In the genomic region with DNA sequence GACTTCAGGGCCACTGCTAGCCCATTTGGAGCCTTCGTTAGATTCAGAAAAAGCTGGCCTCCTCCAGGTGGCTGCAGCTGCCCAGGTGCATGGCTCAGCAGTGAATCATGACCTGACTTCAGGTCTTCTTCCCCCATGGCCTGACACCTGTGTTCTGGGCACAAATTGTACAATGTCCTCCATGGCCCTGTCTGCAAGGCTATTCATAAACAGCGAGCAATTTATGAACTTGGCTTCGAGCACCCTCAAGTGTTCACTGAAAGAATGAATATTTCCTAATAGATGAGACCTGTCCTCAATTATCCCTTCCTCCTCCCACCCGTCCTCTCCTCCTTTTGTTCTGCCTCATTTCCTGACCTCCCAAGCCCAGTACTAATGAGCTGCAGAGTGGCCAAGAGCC, we compare ENCODE assay signal across 12 cellular contexts.
DNase-seq lines count a peak whose midpoint lies in the region; ATAC-seq and TF ChIP-seq lines count a peak whose summit lies in the region.
"Had no signal": no experiment of that assay in that cellular context is flagged by ENCODE, and none has a peak within 500 bp of the region (broad histone marks: within the 10 kb centered on the region; RNA-seq: fewer than 3 reads in every experiment).

No MANE protein-coding gene starts in this region.

- TF ChIP-seq CTCF in GM12872 (IDR thresholded peaks at IDR 0.05; ENCODE audit: insufficient read depth, low read depth, low read length) (0 out of 3 replicates have a peak, but pooled peaks have one; percentile 13), OCI-LY1 (IDR thresholded peaks at IDR 0.05; ENCODE audit: low read length) (peak; percentile 49)

- no peak overlapping the region for H3K4me3 ChIP-seq in OCI-LY1 (ENCODE audit: low read depth, low read length, poor library complexity, severe bottlenecking)

- no peaks in the 10 kb centered on the region for H3K9me3 ChIP-seq in OCI-LY1 (ENCODE audit: low read length)

- peaks cover 14% of the 10 kb centered on the region for H3K27me3 ChIP-seq in OCI-LY1 (ENCODE audit: insufficient read depth, low read length)
- H3K27me3 ChIP-seq: spleen had no signal

- no peak for ATAC-seq in HG02973 (IDR thresholded peaks at IDR 0.05; ENCODE audit: unreplicated experiment)
- ATAC-seq in HG03025 (IDR thresholded peaks at IDR 0.05; ENCODE audit: low FRiP score, unreplicated experiment), result no peak
- ATAC-seq in HG03565 (IDR thresholded peaks at IDR 0.05; ENCODE audit: unreplicated experiment), result no peak
- no peak for ATAC-seq in HG02840 (IDR thresholded peaks at IDR 0.05; ENCODE audit: low FRiP score, unreplicated experiment)
- ATAC-seq: WTC11 had no signal

- H4K20me1 ChIP-seq in OCI-LY1 (ENCODE audit: insufficient read depth, low read length), result no peaks in the 10 kb centered on the region

- no peaks in the 10 kb centered on the region for H3K9me2 ChIP-seq in OCI-LY1 (ENCODE audit: low read depth, low read length)

- no peaks in the 10 kb centered on the region for H3K4me1 ChIP-seq in OCI-LY1 (ENCODE audit: insufficient read depth, low read length, severe bottlenecking)

- H3K27ac ChIP-seq in OCI-LY1 (ENCODE audit: low read depth, low read length, poor library complexity, severe bottlenecking), result no peak overlapping the region

- DNase-seq in AG08396 (ENCODE audit: low spot score) (peak; percentile 38), fibroblast of gingiva (ENCODE audit: low read depth) (peak; percentile 18)
- DNase-seq: activated naive CD8-positive, alpha-beta T cell treated with anti-CD3 and anti-CD28 coated beads for 36 hours; NCI-H1694; spleen had no signal

- no peaks in the 10 kb centered on the region for H3K79me2 ChIP-seq in OCI-LY1 (ENCODE audit: insufficient read depth, low read length)

- H2AFZ ChIP-seq in OCI-LY1 (ENCODE audit: low read length), result no peak overlapping the region

- H3K9ac ChIP-seq in OCI-LY1 (ENCODE audit: low read length), result no peak overlapping the region

- no peaks in the 10 kb centered on the region for H3K36me3 ChIP-seq in OCI-LY1 (ENCODE audit: insufficient read depth, low read length)
- H3K36me3 ChIP-seq: spleen had no signal

- no peak overlapping the region for H3K4me2 ChIP-seq in OCI-LY1 (ENCODE audit: low read length)

- H3F3A ChIP-seq in OCI-LY1 (ENCODE audit: insufficient read depth, low read length), result no peaks in the 10 kb centered on the region
